In the genomic region with DNA sequence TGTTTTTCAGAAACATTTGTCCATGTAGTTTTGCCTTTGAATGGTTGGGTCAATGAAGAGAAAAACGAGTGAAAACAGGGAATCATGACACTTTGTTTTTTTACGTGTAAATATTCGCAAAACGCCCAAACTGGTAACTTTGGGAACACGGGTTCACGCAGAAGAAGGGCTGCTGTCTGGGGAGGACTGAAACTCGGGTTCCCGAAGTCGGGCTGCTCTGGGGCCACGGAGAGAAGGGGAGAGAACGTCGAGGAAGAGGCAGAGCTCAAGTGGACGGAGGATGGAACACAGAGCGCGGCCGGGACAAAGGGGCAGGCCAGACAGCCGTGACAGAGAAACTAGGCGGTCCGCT, we compare ENCODE assay signal across 8 cellular contexts. TPM values are rescaled to one million over a fixed set of nuclear protein-coding genes. Genes with fewer than 3 reads are reported as not detected.
DNase-seq lines count a peak whose midpoint lies in the region; ATAC-seq and TF ChIP-seq lines count a peak whose summit lies in the region.

No MANE protein-coding gene starts in this region.

- no peak overlapping the region for H3K4ac ChIP-seq in mesenchymal stem cell (ENCODE audit: low read depth in 1 of 2, low read length in 2 of 2)

- WGBS in mesenchymal stem cell: 7% methylated on average over 19 of the region's 19 CpGs
- WGBS in transverse colon (ENCODE audit: low coverage in 1 of 2), 2 donors: 0 to 1% methylated on average over 7 to 19 of the region's 19 CpGs

- no peak overlapping the region for H2BK15ac ChIP-seq in mesenchymal stem cell (ENCODE audit: low read depth, poor library complexity, severe bottlenecking)

- TF ChIP-seq EP300 in transverse colon (IDR thresholded peaks at IDR 0.05; ENCODE audit: low read depth): no peak

- no peak overlapping the region for H3K14ac ChIP-seq in mesenchymal stem cell (ENCODE audit: low read length in 2 of 2)

- peak overlapping the region; percentile 69 for H3K4me2 ChIP-seq in mesenchymal stem cell (ENCODE audit: low read length, poor library complexity, severe bottlenecking)

- no peak overlapping the region for H4K91ac ChIP-seq in mesenchymal stem cell (ENCODE audit: low read length)

- peak overlapping the region; percentile 78 to 86 for H3K4me3 ChIP-seq in mesenchymal stem cell (ENCODE audit: insufficient read depth in 1 of 2, low read depth in 1 of 2, low read length in 2 of 2)
- H3K4me3 ChIP-seq in transverse colon: peak overlapping the region; percentile 65 to 88 (median 73)

- H3K4me1 ChIP-seq in mesenchymal stem cell (ENCODE audit: control insufficient read depth, insufficient read depth, low read depth, low read length): peaks cover 3% of the 10 kb centered on the region
- peaks cover 11 to 17% (median 12%) of the 10 kb centered on the region in 4 donors for H3K4me1 ChIP-seq in transverse colon

- in situ Hi-C loops in transverse colon (cut with MboI; ENCODE audit: low pct_ligation_motif_present in 1 of 4, low pct_unique_long_range_greater_than_20kb in 1 of 4, low sequenced_read_pairs in 3 of 4): loop anchor here in 2 of 4 donors (10.0 to 25.0 kb wide), 2 partner anchors 303 to 316 kb away; no protein-coding TSS in a partner anchor

- peak overlapping the region; percentile 96 for H4K8ac ChIP-seq in mesenchymal stem cell (ENCODE audit: low read length)

- no peak for TF ChIP-seq POLR2A in transverse colon (IDR thresholded peaks at IDR 0.05)

- no peaks in the 10 kb centered on the region for H3K9me3 ChIP-seq in mesenchymal stem cell (ENCODE audit: control insufficient read depth, low read length)
- H3K9me3 ChIP-seq in transverse colon: no peaks in the 10 kb centered on the region

- H3K79me1 ChIP-seq in mesenchymal stem cell (replicated peaks; ENCODE audit: low read length, poor library complexity, severe bottlenecking): no peaks in the 10 kb centered on the region

- H2BK5ac ChIP-seq in mesenchymal stem cell (ENCODE audit: low read depth, low read length, poor library complexity, severe bottlenecking): peak overlapping the region; percentile 15

- intact Hi-C loops in transverse colon (cut with DNase I; ENCODE audit: low total_unique reads): loop anchor here (2.0 kb wide), 1 partner anchor 308 kb away; no protein-coding TSS in a partner anchor

- H3K27ac ChIP-seq in caudate nucleus (ENCODE audit: low read depth, low read length): peak overlapping the region; percentile 96
- H3K27ac ChIP-seq in mesenchymal stem cell (ENCODE audit: low read length, poor library complexity, severe bottlenecking): peak overlapping the region; percentile 63
- H3K27ac ChIP-seq in transverse colon: peak overlapping the region; percentile 96 to 99 (median 98)

- H3K36me3 ChIP-seq in mesenchymal stem cell (ENCODE audit: control insufficient read depth in 1 of 2, insufficient read depth in 2 of 2, low read depth in 1 of 2, low read length in 2 of 2) (no peaks in the 10 kb centered on the region), transverse colon (no peaks in the 10 kb centered on the region)

- H2AK5ac ChIP-seq in mesenchymal stem cell (ENCODE audit: low read length, severe bottlenecking): no peak overlapping the region

- DNase-seq in DMS 273 treated with DMSO at 0.1 percent for 48 hours (lab: John Stamatoyannopoulos, UW) (peak; percentile 51), DMS 273 (lab: John Stamatoyannopoulos, UW; ENCODE audit: unreplicated experiment) (no peak), NCI-H2029 (lab: John Stamatoyannopoulos, UW) (peak; percentile 75), caudate nucleus (lab: John Stamatoyannopoulos, UW) (peak in 16 of 61 donors; percentile 31 to 81 (median 64)), mesenchymal stem cell (no peak), transverse colon (no peak), globus pallidus (ENCODE audit: low spot score) (no peak)

- no peak overlapping the region for H2BK12ac ChIP-seq in mesenchymal stem cell (ENCODE audit: low read length in 2 of 2)

- no peak for TF ChIP-seq CTCF in transverse colon (IDR thresholded peaks at IDR 0.05)

- no peak overlapping the region for H3K23ac ChIP-seq in mesenchymal stem cell (ENCODE audit: low read length in 2 of 2)

- H3K18ac ChIP-seq in mesenchymal stem cell (ENCODE audit: low read depth in 1 of 2, low read length in 2 of 2): peak overlapping the region; percentile 26 to 99

- peak; percentile 50 for ATAC-seq in GM21723 (IDR thresholded peaks at IDR 0.05; ENCODE audit: unreplicated experiment)

- H3K9ac ChIP-seq in mesenchymal stem cell (ENCODE audit: low read length): peak overlapping the region; percentile 93

- peak overlapping the region; percentile 50 for H2BK120ac ChIP-seq in mesenchymal stem cell (ENCODE audit: low read depth, low read length)

- H2AFZ ChIP-seq in mesenchymal stem cell (ENCODE audit: low read depth, low read length): peak overlapping the region; percentile 97

- H3K27me3 ChIP-seq in mesenchymal stem cell (ENCODE audit: control insufficient read depth in 1 of 2, insufficient read depth in 1 of 2, low read length in 2 of 2): no peaks in the 10 kb centered on the region
- H3K27me3 ChIP-seq in transverse colon: no peaks in the 10 kb centered on the region

RNA-seq across cellular contexts. Expression of gene SETD9, which starts 0.5 kb away (rescaled TPM):
- 4.5 TPM for polyA plus RNA-seq in mesenchymal stem cell (2013, experiment 1 of 2)
- polyA plus RNA-seq in mesenchymal stem cell (2013, experiment 2 of 2): 4.5 TPM
- 10 to 100 TPM in 2 of 4 donors, not detected in 2; 26.6 to 27.9 TPM for total RNA-seq in transverse colon

RNA-seq across cellular contexts. Expression of gene MIER3, which starts 43.0 kb away (rescaled TPM):
- polyA plus RNA-seq in mesenchymal stem cell (2013, experiment 1 of 2): 8.2 TPM
- polyA plus RNA-seq in mesenchymal stem cell (2013, experiment 2 of 2): 10.0 TPM
- 100 to 1,000 TPM in 1 of 4 donors, 10 to 100 TPM in 2, 1 to 10 TPM in 1; 8.8 to 111 (median 60.8) TPM for total RNA-seq in transverse colon

Comparison
In these comparisons a context has a peak if more than half of its experiments do, and no peak if none do; other contexts are left out.
1. DNase-seq: peak in DMS 273 treated with DMSO at 0.1 percent for 48 hours (single experiment) and NCI-H2029 (single experiment); none in DMS 273 (single experiment), mesenchymal stem cell (single experiment), transverse colon (single experiment) and globus pallidus (single experiment).
2. Peak in every context shown above with its lines, with median percentiles within 50 percentile points of each other: H3K27ac ChIP-seq.